Comparison of ENCODE assay signal across 8 cellular contexts in the genomic region with DNA sequence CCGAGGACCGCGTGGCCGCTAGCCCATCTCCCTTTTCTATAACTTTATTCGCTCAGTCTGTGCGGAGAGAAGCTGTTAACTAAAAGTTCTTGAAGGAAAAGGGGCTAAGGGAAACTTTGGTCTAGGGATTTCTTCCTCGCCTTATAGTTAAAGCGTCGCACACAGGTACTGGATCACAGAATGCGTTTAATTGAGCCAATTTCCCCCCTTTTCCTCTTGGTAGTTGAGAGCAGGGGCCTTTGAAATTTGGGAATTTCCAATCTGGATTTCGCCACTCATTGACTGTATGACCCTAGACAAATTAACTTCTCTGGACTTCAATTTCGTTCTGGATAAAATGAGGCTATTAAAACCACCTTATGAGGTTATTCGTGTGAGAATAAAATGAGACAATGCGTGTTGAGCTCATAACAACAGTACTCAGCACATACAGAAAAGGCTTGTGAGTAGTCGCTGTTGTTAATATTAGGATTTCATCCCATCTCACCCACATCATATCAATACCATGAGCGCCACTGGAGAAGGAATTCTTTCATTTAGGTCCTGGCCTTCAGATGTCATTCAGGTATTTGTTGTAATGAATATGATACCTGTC. TPM values are rescaled to one million over a fixed set of nuclear protein-coding genes. Genes with fewer than 3 reads are reported as not detected.
A peak's percentile ranks its signal among the peaks of the same experiment; 100 is the strongest.
DNase-seq lines count a peak whose midpoint lies in the region; ATAC-seq, FAIRE-seq and TF ChIP-seq lines count a peak whose summit lies in the region.

No MANE protein-coding gene starts in this region.

- intact Hi-C loops in breast epithelium (cut with DNase I; ENCODE audit: low total_unique reads) = no loop called here

- TF ChIP-seq POLR2A in A549 (IDR thresholded peaks at IDR 0.05; ENCODE audit: low read length) (no peak), breast epithelium (IDR thresholded peaks at IDR 0.05) (no peak)

- DNase-seq in A549 (ENCODE audit: low read depth in 1 of 2, low spot score in 1 of 2) = no peak
- DNase-seq in HL-60 (ENCODE audit: low read depth in 1 of 2, low spot score in 1 of 2) = no peak
- DNase-seq in breast epithelium (ENCODE audit: low spot score in 2 of 2) = no peak
- DNase-seq in omental fat pad (ENCODE audit: low spot score) = no peak
- no peak for DNase-seq in effector CD8-positive, alpha-beta T cell (lab: John Stamatoyannopoulos, UW)
- no peak for DNase-seq in mesenteric fat pad (ENCODE audit: low spot score)

- no peak for FAIRE-seq in A549 (lab: Jason Lieb, UNC)

- H3K27ac ChIP-seq in A549 (peak overlapping the region; percentile 86 to 94), HL-60 (replicated peaks) (peak overlapping the region; percentile 90), breast epithelium (peak overlapping the region; percentile 84 to 89)

- ATAC-seq in A549 (no peak), omental fat pad (ENCODE audit: low FRiP score) (no peak), HG03175 (IDR thresholded peaks at IDR 0.05; ENCODE audit: unreplicated experiment) (no peak)

- POLR2A ChIA-PET in A549 (lab: Yijun Ruan, JAX) = interaction anchor here (0.6 to 2.5 kb wide), 12 partner anchors 12 to 92 kb away, joined by 3 to 18 read pairs (median 4); partner anchors contain the start of gene SP9

- H3K27me3 ChIP-seq in HL-60 (ENCODE audit: insufficient read depth, poor library complexity, severe bottlenecking) (no peaks in the 10 kb centered on the region), breast epithelium (no peaks in the 10 kb centered on the region), mononuclear cell (ENCODE audit: insufficient read depth, low read length) (no peaks in the 10 kb centered on the region)

- H3K4me1 ChIP-seq in A549 = peaks cover 14% of the 10 kb centered on the region
- peaks cover 0 to 6% of the 10 kb centered on the region in 2 donors for H3K4me1 ChIP-seq in breast epithelium
- H3K4me1 ChIP-seq in mononuclear cell (ENCODE audit: insufficient read depth, low read length) = peaks cover 20% of the 10 kb centered on the region

- no peak for TF ChIP-seq RAD21 in A549 (conservative IDR thresholded peaks at IDR 0.05 in 1 of 2, IDR thresholded peaks at IDR 0.05 in 1 of 2)

- no peaks in the 10 kb centered on the region for H3K36me3 ChIP-seq in breast epithelium

- WGBS in A549 (ENCODE audit: missing lambda C conversion rate) = 57% methylated on average over 16 of the region's 16 CpGs

- peak overlapping the region; percentile 79 for H3K4me2 ChIP-seq in A549

- CTCF ChIA-PET in A549 (lab: Yijun Ruan, JAX) = interaction anchor here (1.1 to 1.8 kb wide), 5 partner anchors 14 to 94 kb away, joined by 3 to 7 read pairs (median 3); partner anchors contain the start of gene SP9

- no peak for TF ChIP-seq EP300 in A549 (IDR thresholded peaks at IDR 0.05)

- TF ChIP-seq CTCF in A549 (IDR thresholded peaks at IDR 0.05) (no peak), HL-60 (IDR thresholded peaks at IDR 0.05; ENCODE audit: insufficient read depth, low read length) (no peak), breast epithelium (IDR thresholded peaks at IDR 0.05) (no peak), omental fat pad (IDR thresholded peaks at IDR 0.05) (no peak)

- peak overlapping the region; percentile 88 for H3K4me3 ChIP-seq in A549
- H3K4me3 ChIP-seq in HL-60 (replicated peaks; ENCODE audit: insufficient read depth, low read length) = peak overlapping the region; percentile 37
- H3K4me3 ChIP-seq in breast epithelium = peak overlapping the region; percentile 70 to 85 (median 79)
- H3K4me3 ChIP-seq in mononuclear cell (ENCODE audit: low read length) = peak overlapping the region; percentile 78

- H3K9me3 ChIP-seq in A549 (no peaks in the 10 kb centered on the region), breast epithelium (no peaks in the 10 kb centered on the region), mononuclear cell (ENCODE audit: low read depth, low read length) (no peaks in the 10 kb centered on the region)

TF ChIP-seq in A549, 52 proteins besides CTCF, POLR2A, EP300 and RAD21:
- TF ChIP-seq CBX8 (IDR thresholded peaks at IDR 0.05) (no peak), TFCP2L1 (CRISPR knock-in tag; IDR thresholded peaks at IDR 0.05) (no peak), PHF8 (IDR thresholded peaks at IDR 0.05; ENCODE audit: borderline replicate concordance, low read depth) (peak; percentile 39; the same call in 1 of the 2 replicates), FOXS1 (CRISPR knock-in tag; IDR thresholded peaks at IDR 0.05) (no peak), HOXB5 (CRISPR knock-in tag; IDR thresholded peaks at IDR 0.05) (no peak), HDAC2 (IDR thresholded peaks at IDR 0.05) (no peak), FOSB (CRISPR knock-in tag; IDR thresholded peaks at IDR 0.05) (no peak), ZFP36 (IDR thresholded peaks at IDR 0.05; ENCODE audit: borderline replicate concordance, partially characterized antibody) (no peak), EHMT2 (IDR thresholded peaks at IDR 0.05; ENCODE audit: low read depth) (no peak), CHD2 (IDR thresholded peaks at IDR 0.05; ENCODE audit: low read length, partially characterized antibody) (no peak), ZSCAN20 (CRISPR knock-in tag; IDR thresholded peaks at IDR 0.05) (no peak), HOXB13 (CRISPR knock-in tag; IDR thresholded peaks at IDR 0.05; ENCODE audit: low read depth) (no peak), HES2 (IDR thresholded peaks at IDR 0.05) (no peak), RNF2 (IDR thresholded peaks at IDR 0.05; ENCODE audit: borderline replicate concordance, low read depth) (peak; percentile 89; the same call in 1 of the 2 replicates), GATA3 (IDR thresholded peaks at IDR 0.05; ENCODE audit: borderline replicate concordance) (no peak), ZNF302 (CRISPR knock-in tag; IDR thresholded peaks at IDR 0.05) (no peak), MAZ (IDR thresholded peaks at IDR 0.05; ENCODE audit: borderline replicate concordance, low read depth, low read length) (no peak), TP53 (CRISPR knock-in tag; IDR thresholded peaks at IDR 0.05) (0 out of 2 replicates have a peak, but pooled peaks have one; percentile 87), FOSL2 (IDR thresholded peaks at IDR 0.05) (no peak), FOSL2 (CRISPR knock-in tag; IDR thresholded peaks at IDR 0.05) (no peak), ZC3H11A (IDR thresholded peaks at IDR 0.05) (no peak), NPAS2 (CRISPR knock-in tag; IDR thresholded peaks at IDR 0.05; ENCODE audit: borderline replicate concordance) (no peak), ELK1 (IDR thresholded peaks at IDR 0.05; ENCODE audit: low read depth, low read length) (no peak), KDM1A (IDR thresholded peaks at IDR 0.05; ENCODE audit: low read depth) (no peak), RCOR1 (IDR thresholded peaks at IDR 0.05; ENCODE audit: low read depth, low read length) (no peak), EHF (CRISPR knock-in tag; IDR thresholded peaks at IDR 0.05) (no peak), HEYL (CRISPR knock-in tag; IDR thresholded peaks at IDR 0.05) (no peak), HMGXB4 (CRISPR knock-in tag; IDR thresholded peaks at IDR 0.05; ENCODE audit: borderline replicate concordance) (no peak)
- TF ChIP-seq, protein P1, sequence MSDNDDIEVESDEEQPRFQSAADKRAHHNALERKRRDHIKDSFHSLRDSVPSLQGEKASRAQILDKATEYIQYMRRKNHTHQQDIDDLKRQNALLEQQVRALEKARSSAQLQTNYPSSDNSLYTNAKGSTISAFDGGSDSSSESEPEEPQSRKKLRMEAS (IDR thresholded peaks at IDR 0.05) = peak; percentile 65
- TF ChIP-seq, protein P2, sequence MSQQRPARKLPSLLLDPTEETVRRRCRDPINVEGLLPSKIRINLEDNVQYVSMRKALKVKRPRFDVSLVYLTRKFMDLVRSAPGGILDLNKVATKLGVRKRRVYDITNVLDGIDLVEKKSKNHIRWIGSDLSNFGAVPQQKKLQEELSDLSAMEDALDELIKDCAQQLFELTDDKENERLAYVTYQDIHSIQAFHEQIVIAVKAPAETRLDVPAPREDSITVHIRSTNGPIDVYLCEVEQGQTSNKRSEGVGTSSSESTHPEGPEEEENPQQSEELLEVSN (IDR thresholded peaks at IDR 0.05; ENCODE audit: borderline replicate concordance, low read depth) = peak; percentile 80
TF ChIP-seq in A549: peak in this region for 5.

RNA-seq across cellular contexts. Expression of gene OLA1, which starts 0.8 kb away (rescaled TPM):
- polyA plus RNA-seq in A549 (2011; rRNA removed) = 145 and 226 TPM in 2 replicates
- 44.7 and 48.7 TPM in 2 replicates for polyA plus RNA-seq in A549 (2012; cell fraction: cytosol; rRNA removed)
- polyA plus RNA-seq in A549 (2012; cell fraction: nucleus; rRNA removed) = 9.8 and 19.0 TPM in 2 replicates
- 118 to 132 TPM (median 127 TPM) in 3 replicates for polyA plus RNA-seq in A549 (2017; fragmentation: RNase III; extraction: RNeasy Plus Mini Kit Qiagen cat#74134 plus additional on column Dnase treatment)
- 40.5 and 43.4 TPM in 2 replicates for polyA minus RNA-seq in A549 (2011; rRNA and poly(A)+ RNA removed)
- 10 to 100 TPM; 56.0 to 73.7 (median 69.1) TPM for total RNA-seq in breast epithelium
- 59.9 TPM for total RNA-seq in mononuclear cell
- total RNA-seq in omental fat pad = 10 to 100 TPM; 40.4 to 54.1 (median 50.6) TPM
- 58.4 TPM for total RNA-seq in mesenteric fat pad

Comparison
In these comparisons a context has a peak if more than half of its experiments do, and no peak if none do; other contexts are left out.
1. H3K4me3 ChIP-seq: peak in every context shown above with its lines; median percentile 88 in A549; 79 in breast epithelium; 78 in mononuclear cell; 37 in HL-60.